Comparison of ENCODE assay signal across 1 cellular context in genomic region chr7:140888087-140888486, GRCh38.
TF ChIP-seq lines count a peak whose summit lies in the region.

No MANE protein-coding gene starts in this region.

TF ChIP-seq in HEK293, 187 proteins besides CTCF, POLR2A, EP300 and RAD21 (continued from another document):
- TF ChIP-seq PRDM2 (tag by site-specific recombination; IDR thresholded peaks at IDR 0.05; ENCODE audit: borderline replicate concordance) (no peak), ZNF521 (tag by site-specific recombination; IDR thresholded peaks at IDR 0.05) (no peak), ZNF548 (tag by site-specific recombination; IDR thresholded peaks at IDR 0.05) (no peak), ZNF335 (tag by site-specific recombination; conservative IDR thresholded peaks at IDR 0.05) (no peak), ZNF221 (tag by site-specific recombination; IDR thresholded peaks at IDR 0.05; ENCODE audit: borderline replicate concordance) (no peak), ZNF600 (tag by site-specific recombination; IDR thresholded peaks at IDR 0.05) (peak; percentile 89), SP3 (tag by site-specific recombination; IDR thresholded peaks at IDR 0.05) (no peak), ZNF549 (tag by site-specific recombination; IDR thresholded peaks at IDR 0.05) (no peak), ZNF121 (tag by site-specific recombination; IDR thresholded peaks at IDR 0.05) (no peak), ZNF174 (tag by site-specific recombination; IDR thresholded peaks at IDR 0.05) (no peak), GFI1B (tag by site-specific recombination; IDR thresholded peaks at IDR 0.05) (no peak), MZF1 (tag by site-specific recombination; IDR thresholded peaks at IDR 0.05; ENCODE audit: borderline replicate concordance) (no peak), ZNF19 (tag by site-specific recombination; IDR thresholded peaks at IDR 0.05; ENCODE audit: low read depth) (no peak), ZNF629 (tag by site-specific recombination; IDR thresholded peaks at IDR 0.05) (0 out of 2 replicates have a peak, but pooled peaks have one; percentile 32)
- TF ChIP-seq, protein P1, sequence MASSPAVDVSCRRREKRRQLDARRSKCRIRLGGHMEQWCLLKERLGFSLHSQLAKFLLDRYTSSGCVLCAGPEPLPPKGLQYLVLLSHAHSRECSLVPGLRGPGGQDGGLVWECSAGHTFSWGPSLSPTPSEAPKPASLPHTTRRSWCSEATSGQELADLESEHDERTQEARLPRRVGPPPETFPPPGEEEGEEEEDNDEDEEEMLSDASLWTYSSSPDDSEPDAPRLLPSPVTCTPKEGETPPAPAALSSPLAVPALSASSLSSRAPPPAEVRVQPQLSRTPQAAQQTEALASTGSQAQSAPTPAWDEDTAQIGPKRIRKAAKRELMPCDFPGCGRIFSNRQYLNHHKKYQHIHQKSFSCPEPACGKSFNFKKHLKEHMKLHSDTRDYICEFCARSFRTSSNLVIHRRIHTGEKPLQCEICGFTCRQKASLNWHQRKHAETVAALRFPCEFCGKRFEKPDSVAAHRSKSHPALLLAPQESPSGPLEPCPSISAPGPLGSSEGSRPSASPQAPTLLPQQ (tag by site-specific recombination; IDR thresholded peaks at IDR 0.05): no peak
